ENCODE assay signal across 15 cellular contexts in genomic region chr1:47592296-47592975, GRCh38.
DNase-seq lines count a peak whose midpoint lies in the region; FAIRE-seq and TF ChIP-seq lines count a peak whose summit lies in the region.
"Had no signal": no experiment of that assay in that cellular context is flagged by ENCODE, and none has a peak within 500 bp of the region (broad histone marks: within the 10 kb centered on the region; RNA-seq: fewer than 3 reads in every experiment).

No MANE protein-coding gene starts in this region.

- FAIRE-seq in D721Med (lab: Jason Lieb, UNC), result no peak

- H3K9me3 Mint-ChIP-seq in nephron progenitor cell, result no peaks in the 10 kb centered on the region
- H3K9me3 Mint-ChIP-seq: CD8-positive, alpha-beta T cell had no signal

- peaks cover 39% of the 10 kb centered on the region for H3K4me1 Mint-ChIP-seq in nephron progenitor cell

- in situ Hi-C loops in GM13977 (cut with MboI; ENCODE audit: low pct_unique_long_range_greater_than_20kb, low sequenced_read_pairs, unreplicated experiment), result no loop called here

- peak overlapping the region; percentile 53 for H3K4me3 ChIP-seq in coronary artery

- TF ChIP-seq CTCF in coronary artery (IDR thresholded peaks at IDR 0.05) (no peak), nephron progenitor cell (IDR thresholded peaks at IDR 0.05) (no peak), GM13977 (IDR thresholded peaks at IDR 0.05; ENCODE audit: extremely low read depth, insufficient read depth, missing control alignments) (no peak), D721Med (IDR thresholded peaks at IDR 0.05; ENCODE audit: insufficient read depth, missing control alignments) (no peak)

- no peak overlapping the region for H3K27ac Mint-ChIP-seq in nephron progenitor cell
- H3K27ac Mint-ChIP-seq: CD8-positive, alpha-beta T cell had no signal

- peaks cover 29% of the 10 kb centered on the region for H3K27me3 Mint-ChIP-seq in nephron progenitor cell (ENCODE audit: low read depth, poor library complexity)

- peak overlapping the region; percentile 77 for H3K4me3 Mint-ChIP-seq in nephron progenitor cell
- H3K4me3 Mint-ChIP-seq: CD8-positive, alpha-beta T cell had no signal

- no peak overlapping the region for H3K27ac ChIP-seq in coronary artery
- H3K27ac ChIP-seq: esophagus squamous epithelium had no signal

- DNase-seq in DMS153 treated with DMSO at 0.1 percent for 48 hours (lab: John Stamatoyannopoulos, UW; ENCODE audit: unreplicated experiment), result peak; percentile 92
- no peak for DNase-seq in DMS153 (lab: John Stamatoyannopoulos, UW)
- peak; percentile 56 for DNase-seq in NCI-H2107 (lab: John Stamatoyannopoulos, UW)
- no peak for DNase-seq in coronary artery (ENCODE audit: low spot score)
- no peak for DNase-seq in nephron progenitor cell
- no peak for DNase-seq in GM13977 (ENCODE audit: low spot score)
- no peak for DNase-seq in D721Med (ENCODE audit: insufficient read length, low spot score)
- DNase-seq in effector CD8-positive, alpha-beta T cell (lab: John Stamatoyannopoulos, UW), result no peak
- DNase-seq: 8988T, activated T-cell treated with anti-CD3 and anti-CD28 coated beads for 4 hours, cerebellar nuclear complex, esophagus squamous epithelium, Kasumi-1, NCI-H1930 had no signal

- H3K36me3 Mint-ChIP-seq in nephron progenitor cell (ENCODE audit: low read depth), result no peaks in the 10 kb centered on the region
- H3K36me3 Mint-ChIP-seq: CD8-positive, alpha-beta T cell had no signal

Comparison
In these comparisons a context has a peak if more than half of its experiments do, and no peak if none do; other contexts are left out.
1. DNase-seq: peak in DMS153 treated with DMSO at 0.1 percent for 48 hours (single experiment) and NCI-H2107 (single experiment); none in DMS153 (single experiment), coronary artery (single experiment), nephron progenitor cell (single experiment), GM13977 (single experiment), D721Med (single experiment) and effector CD8-positive, alpha-beta T cell (single experiment).